Comparison of ENCODE assay signal across 9 cellular contexts in the genomic region with DNA sequence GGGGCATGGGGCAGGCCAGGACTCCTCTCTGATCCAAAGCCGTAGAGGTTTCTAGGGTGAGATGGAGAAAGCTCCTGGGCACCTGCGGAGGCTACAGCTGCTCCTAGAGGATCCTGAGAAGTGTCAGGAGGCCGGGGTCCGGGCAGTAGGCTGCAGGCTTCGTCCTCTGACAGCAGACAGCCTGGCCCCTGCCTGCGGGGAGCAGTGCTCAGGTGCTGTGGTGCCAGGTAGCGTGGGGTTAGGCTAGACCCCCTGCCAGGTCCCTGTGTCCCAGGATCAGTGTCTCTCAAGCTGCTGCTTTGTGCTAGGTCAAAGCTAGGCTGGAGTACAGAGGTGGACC. TPM values are rescaled to one million over a fixed set of nuclear protein-coding genes. Genes with fewer than 3 reads are reported as not detected.
DNase-seq lines count a peak whose midpoint lies in the region; ATAC-seq and TF ChIP-seq lines count a peak whose summit lies in the region.
"Had no signal": no experiment of that assay in that cellular context is flagged by ENCODE, and none has a peak within 500 bp of the region (broad histone marks: within the 10 kb centered on the region; RNA-seq: fewer than 3 reads in every experiment).

No MANE protein-coding gene starts in this region.

- CTCF ChIA-PET in activated CD8-positive, alpha-beta T cell treated with anti-CD3 and anti-CD28 coated beads, Interleukin-2, amount 10 ng/mL, durations not matched to agents 7 days and 5 days (lab: Charles Lee) = interaction anchor here (1.4 to 4.8 kb wide), 4 partner anchors 8 to 366 kb away, joined by 3 to 41 read pairs (median 6); partner anchors contain the start of genes MAPK8IP3, NUBP2 and SPSB3

- H3K4me3 ChIP-seq in subcutaneous abdominal adipose tissue (ENCODE audit: low read depth in 1 of 5, low read length in 5 of 5) = peak overlapping the region in 2 of 5 donors; percentile 91 to 96

- H3K36me3 Mint-ChIP-seq in activated T-cell treated with anti-CD3 and anti-CD28 coated beads, Interleukin-2, amount 50 U/mL, for 24 hours (ENCODE audit: low read depth) = peaks cover 54% of the 10 kb centered on the region
- H3K36me3 Mint-ChIP-seq in activated CD8-positive, alpha-beta T cell treated with anti-CD3 and anti-CD28 coated beads, Interleukin-2, amount 10 ng/mL, durations not matched to agents 7 days and 5 days (ENCODE audit: low read depth) = peaks cover 18% of the 10 kb centered on the region
- no peaks in the 10 kb centered on the region for H3K36me3 Mint-ChIP-seq in glutamatergic neuron (ENCODE audit: unreplicated experiment)

- H3K27ac Mint-ChIP-seq in activated T-cell treated with anti-CD3 and anti-CD28 coated beads, Interleukin-2, amount 50 U/mL, for 24 hours = no peak overlapping the region
- no peak overlapping the region for H3K27ac Mint-ChIP-seq in activated CD8-positive, alpha-beta T cell treated with anti-CD3 and anti-CD28 coated beads, Interleukin-2, amount 10 ng/mL, durations not matched to agents 7 days and 5 days
- H3K27ac Mint-ChIP-seq in glutamatergic neuron (ENCODE audit: unreplicated experiment) = no peak overlapping the region

- H3K27me3 ChIP-seq in subcutaneous abdominal adipose tissue (ENCODE audit: control insufficient read depth in 5 of 5, insufficient read depth in 4 of 5, low read length in 5 of 5) = no peaks in the 10 kb centered on the region
- H3K27me3 ChIP-seq: transverse colon had no signal

- H3K36me3 ChIP-seq in subcutaneous abdominal adipose tissue (ENCODE audit: control insufficient read depth in 5 of 5, insufficient read depth in 5 of 5, low read length in 5 of 5) = peaks cover 0 to 45% (median 37%) of the 10 kb centered on the region in 5 donors

- no peak overlapping the region for H3K27ac ChIP-seq in subcutaneous abdominal adipose tissue (ENCODE audit: low read depth, low read length)

- peak overlapping the region in 3 of 5 donors; percentile 84 to 91 (median 88) for H3K9ac ChIP-seq in subcutaneous abdominal adipose tissue (ENCODE audit: low read length in 5 of 5)

- POLR2A ChIA-PET in activated CD8-positive, alpha-beta T cell treated with anti-CD3 and anti-CD28 coated beads, Interleukin-2, amount 10 ng/mL, durations not matched to agents 7 days and 5 days (lab: Charles Lee) = interaction anchor here (2.4 to 4.7 kb wide), 2 partner anchors 9 to 68 kb away, joined by 11 to 39 read pairs; partner anchors contain the start of genes MAPK8IP3, NUBP2 and SPSB3

- H3K4me1 ChIP-seq in subcutaneous abdominal adipose tissue (ENCODE audit: control insufficient read depth in 5 of 5, insufficient read depth in 5 of 5, low read length in 5 of 5) = peaks cover 7 to 46% (median 40%) of the 10 kb centered on the region in 5 donors

- DNase-seq in activated T-cell treated with anti-CD3 and anti-CD28 coated beads, Interleukin-2, amount 50 U/mL, for 24 hours = no peak
- DNase-seq in activated T-cell treated with anti-CD3 and anti-CD28 coated beads, Interleukin-2, amount 50 U/mL, for 48 hours = no peak
- DNase-seq in activated CD8-positive, alpha-beta T cell treated with anti-CD3 and anti-CD28 coated beads, Interleukin-2, amount 10 ng/mL, durations not matched to agents 7 days and 5 days = no peak
- DNase-seq in glutamatergic neuron = no peak
- no peak for DNase-seq in kidney tubule cell (ENCODE audit: low spot score)

- no peak for ATAC-seq in activated CD8-positive, alpha-beta T cell treated with anti-CD3 and anti-CD28 coated beads, Interleukin-2, amount 10 ng/mL, durations not matched to agents 7 days and 5 days
- ATAC-seq in GM19328 (IDR thresholded peaks at IDR 0.05; ENCODE audit: unreplicated experiment) = no peak
- ATAC-seq in GM18505 (IDR thresholded peaks at IDR 0.05; ENCODE audit: unreplicated experiment) = no peak

- H3K4me3 Mint-ChIP-seq in activated T-cell treated with anti-CD3 and anti-CD28 coated beads, Interleukin-2, amount 50 U/mL, for 24 hours = peak overlapping the region; percentile 96
- H3K4me3 Mint-ChIP-seq in activated CD8-positive, alpha-beta T cell treated with anti-CD3 and anti-CD28 coated beads, Interleukin-2, amount 10 ng/mL, durations not matched to agents 7 days and 5 days = peak overlapping the region; percentile 99
- peak overlapping the region; percentile 52 for H3K4me3 Mint-ChIP-seq in glutamatergic neuron (ENCODE audit: unreplicated experiment)

- TF ChIP-seq POLR2A in GM18505 (IDR thresholded peaks at IDR 0.05; ENCODE audit: borderline replicate concordance, extremely low read depth, insufficient read depth, insufficient read length) = no peak

- no peaks in the 10 kb centered on the region for H3K9me3 Mint-ChIP-seq in activated T-cell treated with anti-CD3 and anti-CD28 coated beads, Interleukin-2, amount 50 U/mL, for 24 hours
- no peaks in the 10 kb centered on the region for H3K9me3 Mint-ChIP-seq in activated CD8-positive, alpha-beta T cell treated with anti-CD3 and anti-CD28 coated beads, Interleukin-2, amount 10 ng/mL, durations not matched to agents 7 days and 5 days (ENCODE audit: insufficient read depth)
- H3K9me3 Mint-ChIP-seq in glutamatergic neuron (ENCODE audit: unreplicated experiment) = peaks cover 19% of the 10 kb centered on the region

- H3K9me3 ChIP-seq in subcutaneous abdominal adipose tissue (ENCODE audit: control insufficient read depth in 5 of 5, low read length in 5 of 5) = no peaks in the 10 kb centered on the region
- H3K9me3 ChIP-seq: transverse colon had no signal

- no peaks in the 10 kb centered on the region for H3K27me3 Mint-ChIP-seq in activated T-cell treated with anti-CD3 and anti-CD28 coated beads, Interleukin-2, amount 50 U/mL, for 24 hours
- no peaks in the 10 kb centered on the region for H3K27me3 Mint-ChIP-seq in activated CD8-positive, alpha-beta T cell treated with anti-CD3 and anti-CD28 coated beads, Interleukin-2, amount 10 ng/mL, durations not matched to agents 7 days and 5 days (ENCODE audit: low read depth)
- peaks cover 21% of the 10 kb centered on the region for H3K27me3 Mint-ChIP-seq in glutamatergic neuron (ENCODE audit: unreplicated experiment)

- peaks cover 20% of the 10 kb centered on the region for H3K4me1 Mint-ChIP-seq in activated T-cell treated with anti-CD3 and anti-CD28 coated beads, Interleukin-2, amount 50 U/mL, for 24 hours (ENCODE audit: low read depth)
- peaks cover 17% of the 10 kb centered on the region for H3K4me1 Mint-ChIP-seq in activated CD8-positive, alpha-beta T cell treated with anti-CD3 and anti-CD28 coated beads, Interleukin-2, amount 10 ng/mL, durations not matched to agents 7 days and 5 days (ENCODE audit: low read depth)
- H3K4me1 Mint-ChIP-seq in glutamatergic neuron (ENCODE audit: low read depth, unreplicated experiment) = peaks cover 13% of the 10 kb centered on the region

- TF ChIP-seq CTCF in glutamatergic neuron (IDR thresholded peaks at IDR 0.05; ENCODE audit: partially characterized antibody, unreplicated experiment) = no peak

RNA-seq across cellular contexts. Expression of gene MRPS34, which starts 1.5 kb away (rescaled TPM):
- 100 to 1,000 TPM; 126 to 135 TPM for total RNA-seq in activated CD8-positive, alpha-beta T cell treated with anti-CD3 and anti-CD28 coated beads, Interleukin-2, amount 10 ng/mL, durations not matched to agents 7 days and 5 days
- 75.1 TPM for total RNA-seq in glutamatergic neuron (ENCODE audit: unreplicated experiment)

RNA-seq across cellular contexts. Expression of gene EME2, which starts 1.8 kb away (rescaled TPM):
- total RNA-seq in activated CD8-positive, alpha-beta T cell treated with anti-CD3 and anti-CD28 coated beads, Interleukin-2, amount 10 ng/mL, durations not matched to agents 7 days and 5 days = 10 to 100 TPM; 31.8 to 32.0 TPM
- total RNA-seq in glutamatergic neuron (ENCODE audit: unreplicated experiment) = 68.7 TPM

RNA-seq across cellular contexts. Expression of gene NME3, which starts 3.1 kb away (rescaled TPM):
- total RNA-seq in activated CD8-positive, alpha-beta T cell treated with anti-CD3 and anti-CD28 coated beads, Interleukin-2, amount 10 ng/mL, durations not matched to agents 7 days and 5 days = 10 to 100 TPM; 41.3 to 41.4 TPM
- 79.1 TPM for total RNA-seq in glutamatergic neuron (ENCODE audit: unreplicated experiment)

RNA-seq across cellular contexts. Expression of gene SPSB3, which starts 7.9 kb away (rescaled TPM):
- 10 to 100 TPM; 31.1 to 33.0 TPM for total RNA-seq in activated CD8-positive, alpha-beta T cell treated with anti-CD3 and anti-CD28 coated beads, Interleukin-2, amount 10 ng/mL, durations not matched to agents 7 days and 5 days
- total RNA-seq in glutamatergic neuron (ENCODE audit: unreplicated experiment) = 80.4 TPM

RNA-seq across cellular contexts. Expression of gene NUBP2, which starts 8.3 kb away (rescaled TPM):
- total RNA-seq in activated CD8-positive, alpha-beta T cell treated with anti-CD3 and anti-CD28 coated beads, Interleukin-2, amount 10 ng/mL, durations not matched to agents 7 days and 5 days = 10 to 100 TPM; 58.5 to 61.8 TPM
- total RNA-seq in glutamatergic neuron (ENCODE audit: unreplicated experiment) = 66.1 TPM
